ENCODE assay signal across 9 cellular contexts in the genomic region with DNA sequence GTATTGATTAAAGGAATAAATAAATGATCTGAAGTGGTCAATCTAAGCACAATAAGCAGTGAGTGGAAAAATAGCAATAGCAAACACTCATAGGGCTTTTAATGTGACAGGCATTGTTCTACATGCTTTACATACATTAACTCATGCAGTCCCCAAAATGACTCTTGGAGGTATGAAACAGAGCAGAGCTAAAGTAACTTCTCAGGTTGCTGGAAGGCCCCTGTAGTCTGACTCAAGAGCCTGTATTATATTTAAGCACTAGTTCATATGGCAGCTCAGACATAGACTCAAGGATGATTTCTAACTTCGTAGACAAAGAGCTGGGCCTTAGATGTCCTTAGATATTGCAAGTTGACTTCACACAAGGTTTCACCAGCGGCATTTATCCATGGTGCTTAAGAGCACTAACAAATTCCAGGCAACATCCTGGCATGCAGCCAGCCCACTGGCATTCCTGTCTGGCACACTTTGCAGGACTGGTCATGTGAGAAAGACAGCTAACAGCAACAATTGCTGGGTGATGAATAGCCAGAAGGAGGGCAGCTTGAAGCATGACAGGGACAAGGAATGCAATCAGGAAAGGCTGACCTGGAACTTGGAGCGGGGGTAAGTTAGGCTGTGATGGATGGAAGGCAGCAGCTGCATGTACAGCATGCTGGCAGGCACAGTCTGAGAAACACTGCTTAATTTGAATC.
DNase-seq lines count a peak whose midpoint lies in the region; ATAC-seq lines count a peak whose summit lies in the region.
"Had no signal": no experiment of that assay in that cellular context is flagged by ENCODE, and none has a peak within 500 bp of the region (broad histone marks: within the 10 kb centered on the region; RNA-seq: fewer than 3 reads in every experiment).

No MANE protein-coding gene starts in this region.

- ATAC-seq in HG03175 (IDR thresholded peaks at IDR 0.05; ENCODE audit: unreplicated experiment) (no peak), HG02642 (IDR thresholded peaks at IDR 0.05; ENCODE audit: poor library complexity, unreplicated experiment) (no peak)
- ATAC-seq in activated CD4-positive, CD25-positive, alpha-beta regulatory T cell treated with anti-CD3 and anti-CD28 coated beads, Interleukin-2, amount 50 U/mL, for 24 hours = no peak

- in situ Hi-C loops in ACHN (cut with HindIII; ENCODE audit: low pct_ligation_motif_present, low pct_unique_long_range_greater_than_20kb, low sequenced_read_pairs) = no loop called here

- peak; percentile 99 for DNase-seq in ACHN
- peak; percentile 64 for DNase-seq in NCI-H1048 (lab: John Stamatoyannopoulos, UW)
- DNase-seq in astrocyte of the hippocampus (ENCODE audit: low read depth, low spot score) = peak; percentile 98
- DNase-seq in kidney glomerular epithelial cell (lab: John Stamatoyannopoulos, UW) = peak; percentile 97
- DNase-seq in T-helper 1 cell = no peak
- DNase-seq: DND-41 had no signal

Comparison
In these comparisons a context has a peak if more than half of its experiments do, and no peak if none do; other contexts are left out.
1. DNase-seq: peak in ACHN (single experiment), NCI-H1048 (single experiment), astrocyte of the hippocampus (single experiment) and kidney glomerular epithelial cell (single experiment); none in T-helper 1 cell (0 of 5).